Comparison of ENCODE assay signal across 9 cellular contexts in genomic region chr7:20647908-20648776, GRCh38. TPM values are rescaled to one million over a fixed set of nuclear protein-coding genes. Genes with fewer than 3 reads are reported as not detected.
DNase-seq lines count a peak whose midpoint lies in the region; ATAC-seq, FAIRE-seq and TF ChIP-seq lines count a peak whose summit lies in the region.
"Had no signal": no experiment of that assay in that cellular context is flagged by ENCODE, and none has a peak within 500 bp of the region (broad histone marks: within the 10 kb centered on the region; RNA-seq: fewer than 3 reads in every experiment).

No MANE protein-coding gene starts in this region.

- SMC1A ChIA-PET in GM12878 (lab: Charles Lee; ENCODE audit: uncharacterized antibody, unreplicated experiment): interaction anchor here (0.6 kb wide), 1 partner anchor 800 kb away, joined by 3 read pairs; no protein-coding TSS in a partner anchor

- DNase-seq in AG04450 (ENCODE audit: low read depth, low spot score) (no peak), GM12878 (ENCODE audit: low read depth, low spot score) (no peak), pancreas (no peak), lower leg skin (ENCODE audit: low spot score in 2 of 2) (no peak), Ammon's horn (ENCODE audit: low spot score) (no peak)

- H2AFZ ChIP-seq in GM12878 (ENCODE audit: control insufficient read depth, low read depth, low read length): no peak overlapping the region

- RAD21 ChIA-PET in GM12878 (lab: Charles Lee; ENCODE audit: unreplicated experiment): interaction anchor here (1.0 to 1.4 kb wide), 2 partner anchors 900 to 933 kb away, joined by 3 to 4 read pairs; no protein-coding TSS in a partner anchor

- CTCF ChIA-PET in AG04450 (lab: Charles Lee) (no interaction called here), GM12878 (lab: Yijun Ruan, JAX) (interaction anchor here (0.6 to 3.0 kb wide), 4 partner anchors 111 to 939 kb away, joined by 3 to 14 read pairs (median 4); partner anchors contain the start of gene POLR1F)

- in situ Hi-C loops in GM12878 (cut with MboI): no loop called here

- H4K20me1 ChIP-seq in GM12878 (ENCODE audit: control insufficient read depth, insufficient read depth): no peaks in the 10 kb centered on the region

- H3K27me3 ChIP-seq in AG04450 (ENCODE audit: control insufficient read depth, insufficient read depth, low read length) (no peaks in the 10 kb centered on the region), GM12878 (replicated peaks in 1 of 2; ENCODE audit: control insufficient read depth in 2 of 2, insufficient read depth in 2 of 2, low read length in 1 of 2) (no peaks in the 10 kb centered on the region), pancreas (peaks cover 0 to 20% (median 0%) of the 10 kb centered on the region in 4 donors)

- no peaks in the 10 kb centered on the region for H3K36me3 ChIP-seq in GM12878 (ENCODE audit: control insufficient read depth in 2 of 2, insufficient read depth in 2 of 2, low read length in 1 of 2)
- H3K36me3 ChIP-seq in pancreas: no peaks in the 10 kb centered on the region

- H3K9ac ChIP-seq in GM12878 (ENCODE audit: control insufficient read depth, insufficient read depth, low read length): no peak overlapping the region

- TF ChIP-seq CTCF in AG04450 (IDR thresholded peaks at IDR 0.05; ENCODE audit: low read depth, low read length) (0 out of 2 replicates have a peak, but pooled peaks have one; percentile 12), LNCAP (IDR thresholded peaks at IDR 0.05) (peak; percentile 77), GM12878 (IDR thresholded peaks at IDR 0.05 in 2 of 3, conservative IDR thresholded peaks at IDR 0.05 in 1 of 3; ENCODE audit: control insufficient read depth in 2 of 3, extremely low read depth in 1 of 3, insufficient read depth in 1 of 3, low read depth in 3 of 3, low read length in 3 of 3) (peak; percentile 44 to 54 (median 48); a peak in 5 of 6 replicates), pancreas (IDR thresholded peaks at IDR 0.05) (no peak), lower leg skin (IDR thresholded peaks at IDR 0.05) (no peak)

- TF ChIP-seq POLR2A in GM12878 (IDR thresholded peaks at IDR 0.05; ENCODE audit: low read depth, low read length): no peak
- TF ChIP-seq POLR2A in lower leg skin (IDR thresholded peaks at IDR 0.05): no peak

- H3K4me2 ChIP-seq in GM12878 (ENCODE audit: control insufficient read depth, insufficient read depth): no peak overlapping the region

- H3K27ac ChIP-seq in AG04450 (ENCODE audit: low read depth, low read length): no peak overlapping the region
- H3K27ac ChIP-seq in GM12878 (ENCODE audit: control insufficient read depth, insufficient read depth): no peak overlapping the region
- H3K27ac ChIP-seq in pancreas: no peak overlapping the region

- H3K9me3 ChIP-seq in AG04450 (ENCODE audit: control insufficient read depth, insufficient read depth, low read length) (no peaks in the 10 kb centered on the region), GM12878 (replicated peaks; ENCODE audit: control insufficient read depth, insufficient read depth, low read length) (no peaks in the 10 kb centered on the region), pancreas (no peaks in the 10 kb centered on the region)

- TF ChIP-seq RAD21 in GM12878 (IDR thresholded peaks at IDR 0.05; ENCODE audit: insufficient read depth, low read depth, low read length): peak; percentile 31; the same call in 1 of the 2 replicates

- POLR2A ChIA-PET in AG04450 (lab: Yijun Ruan, JAX) (no interaction called here), GM12878 (lab: Charles Lee) (no interaction called here)

- H3K4me1 ChIP-seq in GM12878 (ENCODE audit: control insufficient read depth, insufficient read depth, low read length) (no peaks in the 10 kb centered on the region), pancreas (no peaks in the 10 kb centered on the region)

- intact Hi-C loops in GM12878 (cut with micrococcal nuclease; ENCODE audit: unreplicated experiment): loop anchor here (5.0 kb wide), 2 partner anchors 901 to 936 kb away; no protein-coding TSS in a partner anchor
- intact Hi-C loops in pancreas (cut with DNase I): no loop called here
- intact Hi-C loops in lower leg skin (cut with DNase I; ENCODE audit: low total_unique reads): no loop called here

- TF ChIP-seq EP300 in GM12878 (IDR thresholded peaks at IDR 0.05; ENCODE audit: borderline replicate concordance in 1 of 2, control insufficient read depth in 1 of 2, low read depth in 2 of 2, low read length in 2 of 2): no peak

- ATAC-seq in GM18861 (IDR thresholded peaks at IDR 0.05; ENCODE audit: unreplicated experiment) (peak; percentile 65), GM12878 (peak; percentile 85), pancreas (peak in 3 of 4 donors; percentile 43 to 48 (median 47)), HG03342 (IDR thresholded peaks at IDR 0.05; ENCODE audit: unreplicated experiment) (no peak)

- WGBS in GM12878 (ENCODE audit: insufficient coverage, insufficient replicate concordance, low lambda C conversion rate, missing lambda C conversion rate): 28% methylated on average over 9 of the region's 9 CpGs
- 19 to 21% methylated on average over 9 of the region's 9 CpGs for WGBS in pancreas, 2 donors
- WGBS in lower leg skin, 2 donors: 37 to 38% methylated on average over 9 of the region's 9 CpGs

- FAIRE-seq in GM12878 (lab: Jason Lieb, UNC) (peak; percentile 69), pancreas (lab: Jason Lieb, UNC) (no peak)

- H3K4me3 ChIP-seq in AG04450 (ENCODE audit: low read depth, low read length): no peak overlapping the region
- no peak overlapping the region for H3K4me3 ChIP-seq in GM12878
- no peak overlapping the region for H3K4me3 ChIP-seq in pancreas
- no peak overlapping the region for H3K4me3 ChIP-seq in lower leg skin (ENCODE audit: low read depth, poor library complexity, severe bottlenecking)

- no peaks in the 10 kb centered on the region for H3K79me2 ChIP-seq in GM12878 (ENCODE audit: control insufficient read depth, insufficient read depth, low read length)

- no TSS peak for BruUV-seq in GM12878 (replicated peaks; lab: Mats Ljungman, UMichigan)

TF ChIP-seq in GM12878, 131 proteins besides CTCF, POLR2A, EP300 and RAD21:
- TF ChIP-seq BCLAF1 (IDR thresholded peaks at IDR 0.05) (no peak), SMC3 (IDR thresholded peaks at IDR 0.05; ENCODE audit: borderline replicate concordance, low read length) (peak; percentile 9; the same call in 1 of the 2 replicates), HDAC6 (IDR thresholded peaks at IDR 0.05; ENCODE audit: unreplicated experiment) (no peak), ZNF24 (IDR thresholded peaks at IDR 0.05) (no peak)
TF ChIP-seq in GM12878: peak in this region for 1.

RNA-seq across cellular contexts. Expression of gene ABCB5, which starts 32.7 kb away (rescaled TPM):
- polyA plus RNA-seq in AG04450 (2011; rRNA removed): not detected in 2 replicates
- polyA minus RNA-seq in AG04450 (2011; rRNA and poly(A)+ RNA removed): not detected in 2 replicates
- total RNA-seq in GM12878 (2013; cell fraction: nucleolus; rRNA removed): not detected in 2 replicates
- total RNA-seq in GM12878 (2014; rRNA removed): not detected in 2 replicates
- total RNA-seq in GM12878 (2014; rRNA removed; fragmentation: Illumina TruSeq; extraction: Trizol): not detected in 2 replicates
- total RNA-seq in GM12878 (2021): not detected in 2 replicates
- polyA plus RNA-seq in GM12878 (2011; ENCODE audit: low read depth): not detected
- polyA plus RNA-seq in GM12878 (2011; rRNA removed): not detected in 2 replicates
- polyA plus RNA-seq in GM12878 (2011; cell fraction: cytosol; rRNA removed): not detected in 2 replicates
- not detected in 2 replicates for polyA plus RNA-seq in GM12878 (2011; cell fraction: nucleus; rRNA removed)
- not detected in 2 replicates for polyA plus RNA-seq in GM12878 (2012)
- not detected in 2 replicates for polyA plus RNA-seq in GM12878 (2014; fragmentation: Illumina TruSeq; extraction: Trizol)
- polyA plus RNA-seq in GM12878 (2014; fragmentation: Nextera tagmentation; extraction: Ambion mirVana): not detected
- polyA plus RNA-seq in GM12878 (2014; rRNA removed): not detected in 2 replicates
- polyA plus RNA-seq in GM12878 (2016; fragmentation: Nextera tagmentation; extraction: Ambion mirVana): not detected
- not detected in 2 replicates for polyA minus RNA-seq in GM12878 (2011; rRNA and poly(A)+ RNA removed)
- polyA minus RNA-seq in GM12878 (2011; cell fraction: cytosol; rRNA and poly(A)+ RNA removed): not detected in 2 replicates
- polyA minus RNA-seq in GM12878 (2011; cell fraction: nucleus; rRNA and poly(A)+ RNA removed): not detected in 2 replicates
- total RNA-seq in pancreas: under 1 TPM in 2 of 6 donors, not detected in 4; 0.06 to 0.23 TPM
- polyA plus RNA-seq in pancreas: under 1 TPM in 1 of 2 donors, not detected in 1; 0.26 TPM
- total RNA-seq in lower leg skin: under 1 TPM; 0.21 to 0.49 (median 0.32) TPM
- polyA plus RNA-seq: esophagus had no signal

Comparison
In these comparisons a context has a peak if more than half of its experiments do, and no peak if none do; other contexts are left out.
1. CTCF ChIP-seq: peak in AG04450 (single experiment), LNCAP (single experiment) and GM12878 (3 of 3); none in pancreas (0 of 4) and lower leg skin (0 of 3).